ENCODE assay signal across 25 cellular contexts in the genomic region with DNA sequence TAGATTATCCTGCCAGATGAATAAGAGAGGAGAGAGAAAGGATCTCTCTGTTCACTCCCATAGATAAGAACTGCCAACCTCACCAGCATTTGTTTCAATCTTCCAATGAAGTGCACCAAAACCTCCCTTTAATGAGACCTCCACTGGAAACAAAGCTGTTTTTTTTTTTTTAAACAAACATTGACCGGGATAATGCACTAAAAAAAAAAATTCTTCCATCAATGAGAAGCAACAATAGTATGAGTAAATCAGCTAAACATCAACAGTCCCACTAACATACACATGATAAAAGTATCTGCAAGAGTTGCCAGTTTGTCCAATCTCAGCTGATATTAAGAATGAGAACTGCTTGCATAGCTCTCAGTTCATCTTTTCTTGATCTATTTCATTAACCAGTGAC. TPM values are rescaled to one million over a fixed set of nuclear protein-coding genes. Genes with fewer than 3 reads are reported as not detected.
A peak's percentile ranks its signal among the peaks of the same experiment; 100 is the strongest.
DNase-seq lines count a peak whose midpoint lies in the region; ATAC-seq and TF ChIP-seq lines count a peak whose summit lies in the region.
"Had no signal": no experiment of that assay in that cellular context is flagged by ENCODE, and none has a peak within 500 bp of the region (broad histone marks: within the 10 kb centered on the region; RNA-seq: fewer than 3 reads in every experiment).

No MANE protein-coding gene starts in this region.

- H3K4me1 Mint-ChIP-seq in endothelial cell (ENCODE audit: unreplicated experiment): peaks cover 66% of the 10 kb centered on the region

- TF ChIP-seq CTCF in cardiac muscle cell (IDR thresholded peaks at IDR 0.05; ENCODE audit: low read depth, low read length) (no peak), endothelial cell (IDR thresholded peaks at IDR 0.05; ENCODE audit: unreplicated experiment) (no peak), osteoblast (IDR thresholded peaks at IDR 0.05; ENCODE audit: extremely low read depth, low read depth, low read length) (no peak), testis (IDR thresholded peaks at IDR 0.05) (no peak)

- DNase-seq in cardiac muscle cell (ENCODE audit: low read depth in 1 of 2, low spot score in 1 of 2): no peak
- DNase-seq in left cardiac atrium: no peak
- no peak for DNase-seq in endothelial cell (ENCODE audit: low spot score)
- DNase-seq in osteoblast (ENCODE audit: insufficient read length, low spot score, missing footprints): peak; percentile 30
- no peak for DNase-seq in testis
- DNase-seq in stimulated activated CD4-positive, alpha-beta T cell treated with anti-CD3 and anti-CD28 coated beads, Interleukin-4, amount 100 ng/mL, for 4 hours: no peak
- DNase-seq in DMS79 (lab: John Stamatoyannopoulos, UW): no peak
- no peak for DNase-seq in RPMI8226
- DNase-seq: 8988T; AML-193; C1 segment of cervical spinal cord; Calu3; CD8-positive, alpha-beta T cell; DMS153; GDM1; IMR-90; NCI-H1092 treated with DMSO at 0.1 percent for 48 hours; NCI-H1436 treated with DMSO at 0.1 percent for 48 hours; NCI-H2029; NCI-H226; NCI-H510A treated with DMSO at 0.1 percent for 48 hours; NCI-H748 treated with DMSO at 0.1 percent for 48 hours; SIG-M5 had no signal

- peaks cover 86% of the 10 kb centered on the region for H3K79me2 ChIP-seq in osteoblast (ENCODE audit: insufficient read depth, low read length)

- H2AFZ ChIP-seq in osteoblast (ENCODE audit: low read length): no peak overlapping the region

- peak overlapping the region; percentile 97 for H3K27ac Mint-ChIP-seq in endothelial cell (ENCODE audit: unreplicated experiment)
- H3K27ac Mint-ChIP-seq: CD8-positive, alpha-beta T cell had no signal

- intact Hi-C loops in left cardiac atrium (cut with DNase I): no loop called here
- intact Hi-C loops in testis (cut with DNase I; ENCODE audit: low total_unique reads): no loop called here

- H3K9me3 Mint-ChIP-seq in endothelial cell (ENCODE audit: unreplicated experiment): no peaks in the 10 kb centered on the region
- H3K9me3 Mint-ChIP-seq: CD8-positive, alpha-beta T cell had no signal

- H3K27ac ChIP-seq in cardiac muscle cell (peak overlapping the region; percentile 28), osteoblast (ENCODE audit: low read depth, low read length) (no peak overlapping the region), testis (peak overlapping the region; percentile 5 to 68)
- H3K27ac ChIP-seq: KMS-11 had no signal

- H4K20me1 ChIP-seq in osteoblast (ENCODE audit: insufficient read depth, low read length): peaks cover 63% of the 10 kb centered on the region

- ATAC-seq in left cardiac atrium: no peak
- ATAC-seq: CD8-positive, alpha-beta T cell; HCT116 had no signal

- H3K4me1 ChIP-seq in cardiac muscle cell (ENCODE audit: low read depth) (peaks cover 46% of the 10 kb centered on the region), osteoblast (ENCODE audit: insufficient read depth, low read length) (peaks cover 13% of the 10 kb centered on the region), testis (peaks cover 25% of the 10 kb centered on the region)

- 26 to 40% methylated on average over 1 of the region's 1 CpG for WGBS in testis, 2 donors

- H3K9me3 ChIP-seq in cardiac muscle cell (ENCODE audit: low read depth): no peaks in the 10 kb centered on the region
- H3K9me3 ChIP-seq in osteoblast (ENCODE audit: low read depth, low read length): no peaks in the 10 kb centered on the region
- no peaks in the 10 kb centered on the region for H3K9me3 ChIP-seq in testis

- TF ChIP-seq POLR2A in testis (IDR thresholded peaks at IDR 0.05): no peak

- peaks cover 34% of the 10 kb centered on the region for H3K36me3 Mint-ChIP-seq in endothelial cell (ENCODE audit: low read depth, unreplicated experiment)
- H3K36me3 Mint-ChIP-seq: CD8-positive, alpha-beta T cell had no signal

- H3K4me3 ChIP-seq in cardiac muscle cell: no peak overlapping the region
- no peak overlapping the region for H3K4me3 ChIP-seq in osteoblast (ENCODE audit: insufficient read depth, low read length)
- H3K4me3 ChIP-seq in testis: no peak overlapping the region

- no peak overlapping the region for H3K4me2 ChIP-seq in osteoblast (ENCODE audit: insufficient read depth, low read length)
- H3K4me2 ChIP-seq: KMS-11 had no signal

- no peaks in the 10 kb centered on the region for H3K27me3 ChIP-seq in cardiac muscle cell
- no peaks in the 10 kb centered on the region for H3K27me3 ChIP-seq in osteoblast (ENCODE audit: insufficient read depth, low read length)
- no peaks in the 10 kb centered on the region for H3K27me3 ChIP-seq in testis

- H3K36me3 ChIP-seq in cardiac muscle cell (peaks cover 3% of the 10 kb centered on the region), osteoblast (ENCODE audit: insufficient read depth, low read length) (peaks cover 16% of the 10 kb centered on the region), testis (ENCODE audit: low read depth, missing control alignments) (no peaks in the 10 kb centered on the region)

- peaks cover 5% of the 10 kb centered on the region for H3K27me3 Mint-ChIP-seq in endothelial cell (ENCODE audit: unreplicated experiment)

- peak overlapping the region; percentile 82 for H3K4me3 Mint-ChIP-seq in endothelial cell (ENCODE audit: unreplicated experiment)
- H3K4me3 Mint-ChIP-seq: CD8-positive, alpha-beta T cell had no signal

RNA-seq across cellular contexts. Expression of a gene that starts 19.9 kb away (rescaled TPM):
- total RNA-seq in cardiac muscle cell: 76.2 and 93.9 TPM in 2 replicates
- 66.6 and 69.4 TPM in 2 replicates for polyA plus RNA-seq in cardiac muscle cell
- 10 to 100 TPM; 85.2 to 95.9 TPM for total RNA-seq in left cardiac atrium
- 473 TPM for total RNA-seq in endothelial cell (ENCODE audit: unreplicated experiment)
- 74.3 and 86.9 TPM in 2 replicates for total RNA-seq in osteoblast
- total RNA-seq in testis: 100 to 1,000 TPM; 255 to 315 TPM
- 102 TPM for polyA plus RNA-seq in testis (ENCODE audit: insufficient read depth, low read depth, low replicate concordance)
- total RNA-seq: CD8-positive, alpha-beta T cell had no signal
